21 cellular contexts compared by ENCODE assay signal in the genomic region with DNA sequence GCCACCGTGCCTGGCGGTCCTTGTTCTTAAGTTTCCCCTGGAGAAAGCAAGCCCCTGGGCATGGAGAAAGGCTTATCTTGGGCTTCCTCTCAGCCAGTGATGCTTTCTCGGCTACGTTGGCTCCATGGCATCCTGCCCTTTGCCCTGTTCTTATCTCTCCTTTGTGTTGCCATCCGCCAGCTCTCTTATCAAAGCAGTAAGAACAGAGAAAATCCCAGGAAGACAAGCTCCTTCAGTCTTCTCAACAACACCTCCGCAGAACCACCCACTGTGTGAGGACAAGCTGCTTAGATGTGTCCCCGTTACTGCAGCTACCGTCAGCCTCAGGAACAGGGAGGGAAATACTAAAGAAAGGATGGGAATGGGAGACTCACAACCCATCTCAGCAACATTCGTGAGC. TPM values are rescaled to one million over a fixed set of nuclear protein-coding genes. Genes with fewer than 3 reads are reported as not detected.
DNase-seq lines count a peak whose midpoint lies in the region; ATAC-seq and FAIRE-seq lines count a peak whose summit lies in the region.
"Had no signal": no experiment of that assay in that cellular context is flagged by ENCODE, and none has a peak within 500 bp of the region (broad histone marks: within the 10 kb centered on the region; RNA-seq: fewer than 3 reads in every experiment).

No MANE protein-coding gene starts in this region.

- no peak overlapping the region for H3K4ac ChIP-seq in neuronal stem cell (ENCODE audit: low read length)

- peak; percentile 23 for FAIRE-seq in urothelium cell line (lab: Jason Lieb, UNC)
- FAIRE-seq: G401.6, RCC 7860 had no signal

- H3K4me2 ChIP-seq in neuronal stem cell (ENCODE audit: insufficient read depth, low read length, poor library complexity, severe bottlenecking), result no peak overlapping the region

- H4K8ac ChIP-seq in neuronal stem cell (ENCODE audit: low read depth, low read length), result no peak overlapping the region

- H3K9me3 ChIP-seq in neuronal stem cell (replicated peaks in 1 of 2; ENCODE audit: control insufficient read depth in 2 of 2, insufficient read depth in 1 of 2, low read depth in 1 of 2, low read length in 2 of 2), result no peaks in the 10 kb centered on the region

- H2AFZ ChIP-seq in neuronal stem cell (ENCODE audit: low read length), result no peak overlapping the region

- H2BK12ac ChIP-seq in neuronal stem cell (ENCODE audit: low read length), result no peak overlapping the region

- no peak overlapping the region for H3K18ac ChIP-seq in neuronal stem cell (ENCODE audit: low read length)

- H3K36me3 ChIP-seq in neuronal stem cell (replicated peaks in 1 of 2; ENCODE audit: control insufficient read depth in 2 of 2, insufficient read depth in 2 of 2, low read length in 2 of 2), result no peaks in the 10 kb centered on the region

- no peak overlapping the region for H2BK5ac ChIP-seq in neuronal stem cell (ENCODE audit: low read length)

- H3K4me1 ChIP-seq in neuronal stem cell (ENCODE audit: control insufficient read depth in 2 of 2, insufficient read depth in 1 of 2, low read depth in 1 of 2, low read length in 2 of 2), result peaks cover 0 to 3% of the 10 kb centered on the region in 2 donors

- peak; percentile 52 for ATAC-seq in left colon
- ATAC-seq in sciatic nerve, result no peak
- no peak for ATAC-seq in HG02571 (IDR thresholded peaks at IDR 0.05; ENCODE audit: unreplicated experiment)
- ATAC-seq in GM19395 (IDR thresholded peaks at IDR 0.05; ENCODE audit: unreplicated experiment), result no peak

- no peak overlapping the region for H2BK15ac ChIP-seq in neuronal stem cell (ENCODE audit: low read length)

- peak overlapping the region; percentile 34 for H3K27ac ChIP-seq in angular gyrus (ENCODE audit: low read depth, low read length)
- no peak overlapping the region for H3K27ac ChIP-seq in neuronal stem cell (replicated peaks; ENCODE audit: low read length)
- H3K27ac ChIP-seq: SK-N-MC had no signal

- peak overlapping the region; percentile 39 for H3K14ac ChIP-seq in neuronal stem cell (ENCODE audit: low read length)

- peak; percentile 65 to 74 for DNase-seq in left colon
- DNase-seq in neuronal stem cell (ENCODE audit: low spot score), result no peak
- DNase-seq in urothelium cell line (ENCODE audit: low spot score), result no peak
- no peak for DNase-seq in sciatic nerve (ENCODE audit: low spot score)
- DNase-seq: ACHN, COR-L47, H7, HFFc6, NCI-H1092 treated with DMSO at 0.1 percent for 48 hours, NCI-H146, NCI-H2029 treated with DMSO at 0.1 percent for 48 hours, NCI-H2171 treated with DMSO at 0.1 percent for 48 hours, NCI-H446 treated with DMSO at 0.1 percent for 48 hours, NCI-H69, Right ventricle myocardium superior had no signal

- H4K91ac ChIP-seq in neuronal stem cell (ENCODE audit: low read depth, low read length, poor library complexity), result no peak overlapping the region

- no peak overlapping the region for H3K4me3 ChIP-seq in neuronal stem cell (ENCODE audit: low read length in 2 of 2)
- H3K4me3 ChIP-seq: SK-N-MC had no signal

- no peak overlapping the region for H3K23ac ChIP-seq in neuronal stem cell (ENCODE audit: low read depth, low read length, poor library complexity)

- no peaks in the 10 kb centered on the region for H3K79me1 ChIP-seq in neuronal stem cell (ENCODE audit: low read depth, low read length)

- intact Hi-C loops in left colon (cut with DNase I, micrococcal nuclease) (no loop called here), sciatic nerve (cut with DNase I) (no loop called here)

- peaks cover 0 to 3% (median 0%) of the 10 kb centered on the region in 3 experiments for H3K27me3 ChIP-seq in neuronal stem cell (ENCODE audit: control insufficient read depth in 3 of 3, insufficient read depth in 3 of 3, low read depth in 1 of 3, low read length in 3 of 3)

- H3K9ac ChIP-seq in neuronal stem cell (ENCODE audit: low read depth, low read length, poor library complexity), result peak overlapping the region; percentile 12

- no CpG with 5 or more reads among the region's 9 CpGs for WGBS in neuronal stem cell (ENCODE audit: extremely low coverage in 2 of 2, insufficient read length in 2 of 2, insufficient replicate concordance in 1 of 2), 2 donors

- no peak overlapping the region for H2AK5ac ChIP-seq in neuronal stem cell (ENCODE audit: low read depth, low read length)

- H2BK120ac ChIP-seq in neuronal stem cell (ENCODE audit: low read depth, low read length), result no peak overlapping the region

RNA-seq across cellular contexts. Expression of a gene that starts 3.3 kb away (rescaled TPM):
- total RNA-seq in left colon (10 to 100 TPM in 1 of 2 donors, 1 to 10 TPM in 1; 6.6 to 12.2 TPM), sciatic nerve (0.22 TPM)
- polyA plus RNA-seq in neuronal stem cell (2013, experiment 1 of 2), result 0.01 TPM
- polyA plus RNA-seq in neuronal stem cell (2013, experiment 2 of 2), result not detected
- total RNA-seq: H7, Right ventricle myocardium superior had no signal

Comparison
In these comparisons a context has a peak if more than half of its experiments do, and no peak if none do; other contexts are left out.
1. DNase-seq: peak in left colon (2 of 2); none in neuronal stem cell (single experiment), urothelium cell line (single experiment) and sciatic nerve (single experiment).